Comparison of ENCODE assay signal across 8 cellular contexts in the genomic region with DNA sequence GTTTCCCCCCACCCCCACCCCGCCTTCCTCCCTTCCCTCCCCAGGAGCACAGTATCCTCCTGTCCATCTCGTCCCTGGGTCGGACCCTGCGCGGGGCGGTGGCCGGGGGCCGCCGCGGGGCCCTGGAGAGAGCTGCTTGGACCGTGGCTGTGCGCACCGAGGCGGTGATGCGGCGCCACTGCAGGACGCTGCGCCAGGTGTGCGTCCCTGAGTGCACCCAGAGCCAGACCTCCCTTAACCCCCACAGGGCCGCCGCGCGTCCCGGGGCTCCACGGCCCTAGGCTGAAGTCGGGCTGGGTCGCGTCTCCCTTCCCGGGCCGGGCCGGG. TPM values are rescaled to one million over a fixed set of nuclear protein-coding genes. Genes with fewer than 3 reads are reported as not detected.
DNase-seq lines count a peak whose midpoint lies in the region; ATAC-seq and TF ChIP-seq lines count a peak whose summit lies in the region.

No MANE protein-coding gene starts in this region.

- peaks cover 4% of the 10 kb centered on the region for H3K27me3 Mint-ChIP-seq in CD4-positive, CD25-positive, alpha-beta regulatory T cell

- H3K27ac Mint-ChIP-seq in CD4-positive, CD25-positive, alpha-beta regulatory T cell = no peak overlapping the region

- no peak for TF ChIP-seq CTCF in colonic mucosa (IDR thresholded peaks at IDR 0.05)

- H3K9me3 Mint-ChIP-seq in CD4-positive, CD25-positive, alpha-beta regulatory T cell = no peaks in the 10 kb centered on the region

- H3K27ac ChIP-seq in CD4-positive, CD25-positive, alpha-beta regulatory T cell (ENCODE audit: insufficient read depth, low read length, poor library complexity, severe bottlenecking) = peak overlapping the region; percentile 33
- H3K27ac ChIP-seq in colonic mucosa (no peak overlapping the region), skin epidermis (peak overlapping the region in 13 of 21 experiments; percentile 35 to 91 (median 76))

- intact Hi-C loops in colonic mucosa (cut with DNase I) = no loop called here

- ATAC-seq in CD4-positive, CD25-positive, alpha-beta regulatory T cell (ENCODE audit: low read depth in 2 of 2) = peak; percentile 8 to 24
- peak; percentile 21 for ATAC-seq in GM19395 (IDR thresholded peaks at IDR 0.05; ENCODE audit: unreplicated experiment)
- peak; percentile 25 for ATAC-seq in HG03571 (IDR thresholded peaks at IDR 0.05; ENCODE audit: unreplicated experiment)

- peaks cover 81% of the 10 kb centered on the region for H3K4me1 ChIP-seq in CD4-positive, CD25-positive, alpha-beta regulatory T cell (ENCODE audit: control insufficient read depth, insufficient read depth, low read length, poor library complexity, severe bottlenecking)
- H3K4me1 ChIP-seq in colonic mucosa = peaks cover 6% of the 10 kb centered on the region

- H3K36me3 Mint-ChIP-seq in CD4-positive, CD25-positive, alpha-beta regulatory T cell = no peaks in the 10 kb centered on the region

- H3K9me3 ChIP-seq in CD4-positive, CD25-positive, alpha-beta regulatory T cell (ENCODE audit: control insufficient read depth in 2 of 2, low read length in 2 of 2) = no peaks in the 10 kb centered on the region
- H3K9me3 ChIP-seq in colonic mucosa = no peaks in the 10 kb centered on the region

- no peak for DNase-seq in CD4-positive, CD25-positive, alpha-beta regulatory T cell
- DNase-seq in colonic mucosa (no peak), OCI-M2 (lab: John Stamatoyannopoulos, UW; ENCODE audit: unreplicated experiment) (no peak), DMS 273 treated with DMSO at 0.1 percent for 48 hours (lab: John Stamatoyannopoulos, UW) (no peak), occipital lobe (lab: John Stamatoyannopoulos, UW) (no peak)

- peaks cover 0 to 51% (median 16%) of the 10 kb centered on the region in 4 donors for H3K4me1 Mint-ChIP-seq in CD4-positive, CD25-positive, alpha-beta regulatory T cell

- H3K4me3 ChIP-seq in CD4-positive, CD25-positive, alpha-beta regulatory T cell (ENCODE audit: low read depth, low read length) = no peak overlapping the region
- peak overlapping the region; percentile 53 for H3K4me3 ChIP-seq in colonic mucosa
- H3K4me3 ChIP-seq in skin epidermis = peak overlapping the region; percentile 37 to 57 (median 48)

- peak overlapping the region in 3 of 4 donors; percentile 69 to 84 (median 70) for H3K4me3 Mint-ChIP-seq in CD4-positive, CD25-positive, alpha-beta regulatory T cell

- H3K9ac ChIP-seq in colonic mucosa (ENCODE audit: low read depth in 2 of 2, low read length in 2 of 2) = no peak overlapping the region

- peaks cover under 1% of the 10 kb centered on the region for H3K36me3 ChIP-seq in CD4-positive, CD25-positive, alpha-beta regulatory T cell (ENCODE audit: control insufficient read depth, insufficient read depth, low read length)
- H3K36me3 ChIP-seq in colonic mucosa = peaks cover 1% of the 10 kb centered on the region

- H3K27me3 ChIP-seq in CD4-positive, CD25-positive, alpha-beta regulatory T cell (ENCODE audit: control insufficient read depth, insufficient read depth, low read length) = no peaks in the 10 kb centered on the region
- peaks cover 42% of the 10 kb centered on the region for H3K27me3 ChIP-seq in colonic mucosa

RNA-seq across cellular contexts. Expression of a gene that starts 2.2 kb away (rescaled TPM):
- 6.0 TPM for total RNA-seq in CD4-positive, CD25-positive, alpha-beta regulatory T cell
- polyA plus RNA-seq in CD4-positive, CD25-positive, alpha-beta regulatory T cell = 1 to 10 TPM in 1 of 4 donors, under 1 TPM in 2, not detected in 1; 0.89 to 1.4 (median 0.91) TPM
- total RNA-seq in colonic mucosa (1 to 10 TPM in 1 of 2 donors, under 1 TPM in 1; 0.29 to 3.3 TPM), occipital lobe (1.2 TPM)

RNA-seq across cellular contexts. Expression of a gene that starts 11.2 kb away (rescaled TPM):
- not detected for total RNA-seq in CD4-positive, CD25-positive, alpha-beta regulatory T cell
- not detected for polyA plus RNA-seq in CD4-positive, CD25-positive, alpha-beta regulatory T cell
- 10 to 100 TPM in 1 of 2 donors, 1 to 10 TPM in 1; 8.4 to 26.8 TPM for total RNA-seq in colonic mucosa
- 0.31 TPM for total RNA-seq in occipital lobe

RNA-seq across cellular contexts. Expression of a gene that starts 24.8 kb away (rescaled TPM):
- 24.8 TPM for total RNA-seq in CD4-positive, CD25-positive, alpha-beta regulatory T cell
- polyA plus RNA-seq in CD4-positive, CD25-positive, alpha-beta regulatory T cell = 10 to 100 TPM; 17.7 to 27.1 (median 20.9) TPM
- total RNA-seq in colonic mucosa = 10 to 100 TPM in 1 of 2 donors, 1 to 10 TPM in 1; 7.3 to 11.8 TPM
- total RNA-seq in occipital lobe = 36.0 TPM

RNA-seq across cellular contexts. Expression of a gene that starts 41.1 kb away (rescaled TPM):
- 50.7 TPM for total RNA-seq in CD4-positive, CD25-positive, alpha-beta regulatory T cell
- polyA plus RNA-seq in CD4-positive, CD25-positive, alpha-beta regulatory T cell = 100 to 1,000 TPM in 2 of 4 donors, 10 to 100 TPM in 2; 79.4 to 105 (median 95.0) TPM
- total RNA-seq in colonic mucosa (1 to 10 TPM; 3.4 to 4.5 TPM), occipital lobe (10.1 TPM)

RNA-seq across cellular contexts. Expression of a gene that starts 41.7 kb away (rescaled TPM):
- total RNA-seq in CD4-positive, CD25-positive, alpha-beta regulatory T cell = 1.3 TPM
- 1 to 10 TPM in 1 of 4 donors, under 1 TPM in 3; 0.58 to 1.1 (median 0.59) TPM for polyA plus RNA-seq in CD4-positive, CD25-positive, alpha-beta regulatory T cell
- total RNA-seq in colonic mucosa = under 1 TPM; 0.24 to 0.25 TPM
- 14.3 TPM for total RNA-seq in occipital lobe
